ENCODE assay signal across 6 cellular contexts in the genomic region with DNA sequence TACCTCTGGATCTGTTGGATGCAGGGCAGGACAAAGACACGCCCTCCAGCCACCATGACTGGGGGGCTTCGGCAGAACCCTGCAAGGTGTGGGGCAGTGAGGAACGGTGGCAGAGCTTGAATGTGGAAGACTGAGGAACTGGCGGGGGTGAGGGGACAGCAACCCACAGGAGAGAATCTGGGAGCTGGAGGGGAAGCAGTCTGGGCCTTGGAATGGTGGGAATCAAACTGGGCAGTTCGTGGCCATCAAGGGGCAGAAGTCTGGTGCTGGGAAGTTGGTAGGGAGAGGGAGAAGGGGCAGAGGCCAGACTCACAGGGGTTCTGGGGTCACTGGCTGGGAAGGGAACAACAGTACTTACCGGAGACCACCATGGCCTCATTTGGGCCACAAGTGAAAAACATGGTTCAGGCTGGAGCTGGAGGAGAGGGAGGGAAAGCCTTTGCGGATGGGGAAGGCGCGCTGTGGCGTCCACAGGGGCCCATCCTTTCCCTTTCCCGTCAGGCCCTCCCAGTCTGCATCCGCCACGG. TPM values are rescaled to one million over a fixed set of nuclear protein-coding genes. Genes with fewer than 3 reads are reported as not detected.
DNase-seq lines count a peak whose midpoint lies in the region; ATAC-seq and TF ChIP-seq lines count a peak whose summit lies in the region.

No MANE protein-coding gene starts in this region.

- peaks cover 3% of the 10 kb centered on the region; the same call in 1 of the 2 replicates for H4K20me1 ChIP-seq in OCI-LY3 (ENCODE audit: insufficient read depth, low read length)

- H3K4me2 ChIP-seq in OCI-LY3 (ENCODE audit: low read length), result peak overlapping the region; percentile 86

- H2AFZ ChIP-seq in OCI-LY3 (ENCODE audit: low read depth, low read length), result peak overlapping the region; percentile 69

- H3K79me2 ChIP-seq in OCI-LY3 (ENCODE audit: low read length), result peaks cover 9% of the 10 kb centered on the region

- intact Hi-C loops in tibial artery (cut with DNase I; ENCODE audit: low total_unique reads), result loop anchor here (5.0 to 10.0 kb wide), 3 partner anchors 80 to 343 kb away; a partner anchor contains a TSS

- peak overlapping the region; percentile 94 for H3K9ac ChIP-seq in OCI-LY3 (ENCODE audit: low read length)

- H3K4me3 ChIP-seq in AG04450 (ENCODE audit: low read depth, low read length) (peak overlapping the region; percentile 94), OCI-LY3 (ENCODE audit: low read length) (peak overlapping the region; percentile 97), cardiac muscle cell (peak overlapping the region; percentile 68), tibial artery (peak overlapping the region; percentile 94 to 95)

- H3K27ac ChIP-seq in AG04450 (ENCODE audit: low read depth, low read length), result peak overlapping the region; percentile 91
- H3K27ac ChIP-seq in OCI-LY3 (ENCODE audit: low read length), result peak overlapping the region; percentile 65
- H3K27ac ChIP-seq in cardiac muscle cell, result peak overlapping the region; percentile 82
- peak overlapping the region; percentile 97 to 98 for H3K27ac ChIP-seq in tibial artery

- no peak for TF ChIP-seq CTCF in AG04450 (IDR thresholded peaks at IDR 0.05; ENCODE audit: low read depth, low read length)
- no peak for TF ChIP-seq CTCF in OCI-LY3 (IDR thresholded peaks at IDR 0.05; ENCODE audit: low read depth, low read length)
- TF ChIP-seq CTCF in cardiac muscle cell (IDR thresholded peaks at IDR 0.05; ENCODE audit: low read depth, low read length), result no peak
- TF ChIP-seq CTCF in tibial artery (IDR thresholded peaks at IDR 0.05), result no peak

- no peaks in the 10 kb centered on the region for H3K27me3 ChIP-seq in AG04450 (ENCODE audit: control insufficient read depth, insufficient read depth, low read length)
- no peaks in the 10 kb centered on the region for H3K27me3 ChIP-seq in OCI-LY3 (ENCODE audit: low read depth, low read length)
- no peaks in the 10 kb centered on the region for H3K27me3 ChIP-seq in cardiac muscle cell
- H3K27me3 ChIP-seq in tibial artery, result no peaks in the 10 kb centered on the region

- DNase-seq in AG04450 (ENCODE audit: low read depth, low spot score) (no peak), cardiac muscle cell (ENCODE audit: low read depth in 1 of 2, low spot score in 1 of 2) (no peak), tibial artery (no peak), dedifferentiated amniotic fluid mesenchymal stem cell (ENCODE audit: extremely low spot score) (no peak)

- POLR2A ChIA-PET in AG04450 (lab: Yijun Ruan, JAX), result interaction anchor here (0.5 to 4.4 kb wide), 11 partner anchors 10 to 341 kb away, joined by 3 to 47 read pairs (median 5); a partner anchor contains a TSS

- CTCF ChIA-PET in AG04450 (lab: Charles Lee), result interaction anchor here (1.1 to 1.4 kb wide), 3 partner anchors 19 to 80 kb away, joined by 3 to 5 read pairs (median 4); no protein-coding TSS in a partner anchor

- no peak for ATAC-seq in GM21576 (IDR thresholded peaks at IDR 0.05; ENCODE audit: unreplicated experiment)

- H3K4me1 ChIP-seq in OCI-LY3 (ENCODE audit: low read length) (peaks cover 24% of the 10 kb centered on the region), cardiac muscle cell (ENCODE audit: low read depth) (peaks cover 5% of the 10 kb centered on the region), tibial artery (peaks cover 0 to 58% (median 37%) of the 10 kb centered on the region in 4 donors)

- H3K36me3 ChIP-seq in OCI-LY3 (replicated peaks; ENCODE audit: low read depth, low read length) (peaks cover 25% of the 10 kb centered on the region), cardiac muscle cell (peaks cover 30% of the 10 kb centered on the region), tibial artery (peaks cover 35 to 43% (median 42%) of the 10 kb centered on the region in 3 donors)

- H3K9me3 ChIP-seq in AG04450 (ENCODE audit: control insufficient read depth, insufficient read depth, low read length) (no peaks in the 10 kb centered on the region; the same call in 1 of the 2 replicates), OCI-LY3 (ENCODE audit: insufficient read depth, low read length) (no peaks in the 10 kb centered on the region), cardiac muscle cell (ENCODE audit: low read depth) (no peaks in the 10 kb centered on the region), tibial artery (no peaks in the 10 kb centered on the region)

RNA-seq across cellular contexts. Expression of a gene that starts 0.6 kb away (rescaled TPM):
- polyA plus RNA-seq in AG04450 (2011; rRNA removed), result 155 and 156 TPM in 2 replicates
- 96.0 and 99.8 TPM in 2 replicates for polyA minus RNA-seq in AG04450 (2011; rRNA and poly(A)+ RNA removed)
- 208 and 222 TPM in 2 replicates for total RNA-seq in cardiac muscle cell
- 236 and 261 TPM in 2 replicates for polyA plus RNA-seq in cardiac muscle cell

RNA-seq across cellular contexts. Expression of a gene that starts 2.5 kb away (rescaled TPM):
- polyA plus RNA-seq in AG04450 (2011; rRNA removed) (85.2 and 98.7 TPM in 2 replicates), cardiac muscle cell (20.1 and 25.8 TPM in 2 replicates)
- polyA minus RNA-seq in AG04450 (2011; rRNA and poly(A)+ RNA removed), result 59.6 and 80.4 TPM in 2 replicates
- total RNA-seq in cardiac muscle cell, result 28.0 and 45.8 TPM in 2 replicates

RNA-seq across cellular contexts. Expression of a gene that starts 21.7 kb away (rescaled TPM):
- polyA plus RNA-seq in AG04450 (2011; rRNA removed) (1,457 and 1,715 TPM in 2 replicates), cardiac muscle cell (662 and 675 TPM in 2 replicates)
- polyA minus RNA-seq in AG04450 (2011; rRNA and poly(A)+ RNA removed), result 1,694 and 2,026 TPM in 2 replicates
- 827 and 939 TPM in 2 replicates for total RNA-seq in cardiac muscle cell

RNA-seq across cellular contexts. Expression of a gene that starts 24.8 kb away (rescaled TPM):
- polyA plus RNA-seq in AG04450 (2011; rRNA removed) (4.1 and 6.8 TPM in 2 replicates), cardiac muscle cell (30.0 and 44.1 TPM in 2 replicates)
- polyA minus RNA-seq in AG04450 (2011; rRNA and poly(A)+ RNA removed), result 9.0 and 9.5 TPM in 2 replicates
- total RNA-seq in cardiac muscle cell, result 14.3 and 21.9 TPM in 2 replicates

RNA-seq across cellular contexts. Expression of a gene that starts 51.1 kb away (rescaled TPM):
- polyA plus RNA-seq in AG04450 (2011; rRNA removed), result 14.6 and 17.4 TPM in 2 replicates
- 11.0 and 15.0 TPM in 2 replicates for polyA minus RNA-seq in AG04450 (2011; rRNA and poly(A)+ RNA removed)
- 13.7 and 17.2 TPM in 2 replicates for total RNA-seq in cardiac muscle cell
- 29.1 and 33.8 TPM in 2 replicates for polyA plus RNA-seq in cardiac muscle cell
